In the genomic region with DNA sequence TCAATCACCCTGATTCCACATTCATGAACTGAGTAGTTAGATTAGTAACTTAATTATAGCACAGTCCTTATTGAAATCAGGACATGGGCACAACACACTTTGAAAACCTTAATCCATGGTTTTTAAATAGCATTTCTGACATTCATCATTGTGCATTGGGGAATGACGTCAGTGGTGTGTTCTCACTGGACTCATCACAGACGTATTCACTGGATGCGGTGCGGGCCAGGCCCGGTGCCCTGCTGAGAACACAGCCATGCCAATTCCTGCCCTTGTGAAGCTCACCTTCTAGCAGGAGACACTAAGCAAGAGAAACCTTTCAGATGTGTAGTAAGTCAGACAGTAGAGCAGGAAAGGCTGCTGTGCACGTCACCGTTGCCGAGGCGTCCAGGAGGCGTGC, we compare ENCODE assay signal across 11 cellular contexts. TPM values are rescaled to one million over a fixed set of nuclear protein-coding genes. Genes with fewer than 3 reads are reported as not detected.
DNase-seq lines count a peak whose midpoint lies in the region; ATAC-seq and TF ChIP-seq lines count a peak whose summit lies in the region.
"Had no signal": no experiment of that assay in that cellular context is flagged by ENCODE, and none has a peak within 500 bp of the region (broad histone marks: within the 10 kb centered on the region; RNA-seq: fewer than 3 reads in every experiment).

No MANE protein-coding gene starts in this region.

- peak overlapping the region; percentile 71 for H2BK5ac ChIP-seq in IMR-90 (ENCODE audit: low read depth, low read length, poor library complexity, severe bottlenecking)
- no peak overlapping the region for H2BK5ac ChIP-seq in neuronal stem cell (ENCODE audit: low read length)

- H3K36me3 ChIP-seq in IMR-90 (ENCODE audit: control insufficient read depth, insufficient read depth, low read length) (no peaks in the 10 kb centered on the region), neuronal stem cell (replicated peaks in 1 of 2; ENCODE audit: control insufficient read depth in 2 of 2, insufficient read depth in 2 of 2, low read length in 2 of 2) (peaks cover 0 to under 1% of the 10 kb centered on the region in 2 donors), testis (ENCODE audit: low read depth, missing control alignments) (no peaks in the 10 kb centered on the region)

- H3K4me2 ChIP-seq in IMR-90 (ENCODE audit: low read depth, low read length) (no peak overlapping the region), neuronal stem cell (ENCODE audit: insufficient read depth, low read length, poor library complexity, severe bottlenecking) (no peak overlapping the region)

- H3K36me3 Mint-ChIP-seq in CD4-positive, alpha-beta T cell (ENCODE audit: low read depth): peaks cover 34% of the 10 kb centered on the region

- peaks cover 79% of the 10 kb centered on the region for H3K4me1 Mint-ChIP-seq in CD4-positive, alpha-beta T cell (ENCODE audit: low read depth)

- no peak overlapping the region for H3K56ac ChIP-seq in IMR-90 (ENCODE audit: extremely low read depth, insufficient read depth, low read length)

- H3K27me3 ChIP-seq in CD4-positive, alpha-beta T cell (ENCODE audit: control insufficient read depth, insufficient read depth, low read length): no peaks in the 10 kb centered on the region
- H3K27me3 ChIP-seq in IMR-90 (ENCODE audit: control insufficient read depth, insufficient read depth, low read length) (no peaks in the 10 kb centered on the region), neuronal stem cell (ENCODE audit: control insufficient read depth in 3 of 3, insufficient read depth in 3 of 3, low read depth in 1 of 3, low read length in 3 of 3) (no peaks in the 10 kb centered on the region), testis (no peaks in the 10 kb centered on the region)

- H2BK15ac ChIP-seq in IMR-90 (ENCODE audit: low read depth, low read length) (no peak overlapping the region; the same call in 2 of the 3 replicates), neuronal stem cell (ENCODE audit: low read length) (no peak overlapping the region)

- H3K9me3 ChIP-seq in CD4-positive, alpha-beta T cell (ENCODE audit: control insufficient read depth, low read length): no peaks in the 10 kb centered on the region
- no peaks in the 10 kb centered on the region for H3K9me3 ChIP-seq in IMR-90 (ENCODE audit: control insufficient read depth, insufficient read depth, low read length)
- no peaks in the 10 kb centered on the region for H3K9me3 ChIP-seq in neuronal stem cell (replicated peaks in 1 of 2; ENCODE audit: control insufficient read depth in 2 of 2, insufficient read depth in 1 of 2, low read depth in 1 of 2, low read length in 2 of 2)
- no peaks in the 10 kb centered on the region for H3K9me3 ChIP-seq in testis

- TF ChIP-seq POLR2A in IMR-90 (IDR thresholded peaks at IDR 0.05; ENCODE audit: low read depth, low read length) (no peak), testis (IDR thresholded peaks at IDR 0.05) (no peak)

- peak overlapping the region in 1 of 2 experiments; percentile 50; a peak in 1 of 4 replicates for H4K8ac ChIP-seq in IMR-90 (ENCODE audit: low read depth in 2 of 2, low read length in 2 of 2)
- H4K8ac ChIP-seq in neuronal stem cell (ENCODE audit: low read depth, low read length): no peak overlapping the region

- H3K18ac ChIP-seq in IMR-90 (ENCODE audit: low read depth, low read length): peak overlapping the region; percentile 20; the same call in 1 of the 2 replicates
- H3K18ac ChIP-seq in neuronal stem cell (ENCODE audit: low read length): peak overlapping the region; percentile 1

- H3K9me3 Mint-ChIP-seq in CD4-positive, alpha-beta T cell: no peaks in the 10 kb centered on the region
- H3K9me3 Mint-ChIP-seq: mesothelial cell of epicardium had no signal

- no peak for DNase-seq in CD4-positive, alpha-beta T cell
- DNase-seq in IMR-90 (no peak), dermis blood vessel endothelial cell (peak; percentile 52), neuronal stem cell (ENCODE audit: low spot score) (no peak), NCI-H2196 (lab: John Stamatoyannopoulos, UW; ENCODE audit: unreplicated experiment) (no peak), testis (no peak)
- DNase-seq: DMS53, hippocampal formation had no signal

- TF ChIP-seq RAD21 in IMR-90 (IDR thresholded peaks at IDR 0.05; ENCODE audit: low read length): no peak

- no peak for ATAC-seq in CD4-positive, alpha-beta T cell (ENCODE audit: poor library complexity)
- ATAC-seq in IMR-90 (ENCODE audit: low read depth): no peak
- ATAC-seq in HG03521 (IDR thresholded peaks at IDR 0.05; ENCODE audit: unreplicated experiment): no peak

- dilution Hi-C loops in IMR-90 (cut with HindIII; ENCODE audit: low sequenced_read_pairs, unreplicated experiment): no loop called here

- peak overlapping the region; percentile 83 for H3K27ac Mint-ChIP-seq in CD4-positive, alpha-beta T cell

- H2AFZ ChIP-seq in IMR-90 (replicated peaks; ENCODE audit: low read length, poor library complexity) (no peak overlapping the region), neuronal stem cell (ENCODE audit: low read length) (no peak overlapping the region)

- H4K20me1 ChIP-seq in IMR-90 (ENCODE audit: insufficient read depth, low read length): peaks cover 15% of the 10 kb centered on the region; the same call in 1 of the 2 replicates

- no peak overlapping the region for H2BK12ac ChIP-seq in neuronal stem cell (ENCODE audit: low read length)

- no peak for TF ChIP-seq CTCF in CD4-positive, alpha-beta T cell (IDR thresholded peaks at IDR 0.05)
- TF ChIP-seq CTCF in IMR-90 (conservative IDR thresholded peaks at IDR 0.05; ENCODE audit: low read depth, low read length): no peak
- TF ChIP-seq CTCF in testis (IDR thresholded peaks at IDR 0.05): no peak

- intact Hi-C loops in CD4-positive, alpha-beta T cell (cut with DNase I, micrococcal nuclease): no loop called here
- intact Hi-C loops in IMR-90 (cut with micrococcal nuclease) (no loop called here), testis (cut with DNase I; ENCODE audit: low total_unique reads) (no loop called here)

- H3K27me3 Mint-ChIP-seq in CD4-positive, alpha-beta T cell: no peaks in the 10 kb centered on the region

- H3K9ac ChIP-seq in IMR-90 (ENCODE audit: low read depth, low read length) (no peak overlapping the region), neuronal stem cell (ENCODE audit: low read depth, low read length, poor library complexity) (no peak overlapping the region)

- H3K4ac ChIP-seq in IMR-90 (ENCODE audit: low read depth, low read length): peak overlapping the region; percentile 41; the same call in 1 of the 2 replicates
- no peak overlapping the region for H3K4ac ChIP-seq in neuronal stem cell (ENCODE audit: low read length)

- CTCF ChIA-PET in CD4-positive, alpha-beta T cell (lab: Charles Lee): interaction anchor here (1.2 kb wide), 1 partner anchor 185 kb away, joined by 3 read pairs; no protein-coding TSS in a partner anchor
- CTCF ChIA-PET in IMR-90 (lab: Yijun Ruan, JAX): no interaction called here

- H4K91ac ChIP-seq in IMR-90 (ENCODE audit: insufficient read depth, low read depth, low read length) (no peak overlapping the region), neuronal stem cell (ENCODE audit: low read depth, low read length, poor library complexity) (peak overlapping the region; percentile 11)

- H2BK120ac ChIP-seq in IMR-90 (ENCODE audit: low read depth, low read length): peak overlapping the region; percentile 37; the same call in 1 of the 2 replicates
- H2BK120ac ChIP-seq in neuronal stem cell (ENCODE audit: low read depth, low read length): no peak overlapping the region

- H3K79me1 ChIP-seq in IMR-90 (ENCODE audit: low read depth in 1 of 2, low read length in 2 of 2) (peaks cover 20 to 88% of the 10 kb centered on the region in 2 experiments), neuronal stem cell (ENCODE audit: low read depth, low read length) (peaks cover 12% of the 10 kb centered on the region)

- peak overlapping the region; percentile 92; the same call in 1 of the 2 replicates for H3K14ac ChIP-seq in IMR-90 (replicated peaks; ENCODE audit: low read depth, low read length)
- no peak overlapping the region for H3K14ac ChIP-seq in neuronal stem cell (ENCODE audit: low read length)

- H3K4me3 Mint-ChIP-seq in CD4-positive, alpha-beta T cell: peak overlapping the region; percentile 59
- H3K4me3 Mint-ChIP-seq: mesothelial cell of epicardium had no signal

- WGBS in IMR-90 (ENCODE audit: extremely low coverage in 2 of 2, insufficient read length in 1 of 2), 2 experiments: 85% methylated on average over 9 of the region's 10 CpGs; no CpG with 5 or more reads in 1 of the 2 experiments
- WGBS in neuronal stem cell (ENCODE audit: extremely low coverage in 2 of 2, insufficient read length in 2 of 2, insufficient replicate concordance in 1 of 2), 2 donors: no CpG with 5 or more reads among the region's 10 CpGs
- 86 to 91% methylated on average over 10 of the region's 10 CpGs for WGBS in testis, 2 donors

- peak overlapping the region; percentile 40 for H3K27ac ChIP-seq in CD4-positive, alpha-beta T cell (ENCODE audit: low read depth, low read length)
- no peak overlapping the region for H3K27ac ChIP-seq in IMR-90 (ENCODE audit: insufficient read depth, low read length)
- no peak overlapping the region for H3K27ac ChIP-seq in neuronal stem cell (replicated peaks; ENCODE audit: low read length)
- H3K27ac ChIP-seq in testis: no peak overlapping the region

- H4K5ac ChIP-seq in IMR-90 (ENCODE audit: low read depth, low read length): no peak overlapping the region; the same call in 1 of the 2 replicates

- H3K9me1 ChIP-seq in IMR-90 (ENCODE audit: insufficient read depth, low read length): peaks cover 15% of the 10 kb centered on the region

- no peak overlapping the region for H3K23ac ChIP-seq in IMR-90 (ENCODE audit: low read depth, low read length)
- H3K23ac ChIP-seq in neuronal stem cell (ENCODE audit: low read depth, low read length, poor library complexity): no peak overlapping the region

- H2AK5ac ChIP-seq in IMR-90 (ENCODE audit: low read depth, low read length) (peak overlapping the region; percentile 37), neuronal stem cell (ENCODE audit: low read depth, low read length) (no peak overlapping the region)

- no peak overlapping the region for H2BK20ac ChIP-seq in IMR-90 (ENCODE audit: low read depth, low read length)

- no peak overlapping the region for H2AK9ac ChIP-seq in IMR-90 (replicated peaks; ENCODE audit: low read depth, low read length, poor library complexity)

- BruUV-seq in IMR-90 (replicated peaks; lab: Mats Ljungman, UMichigan): no TSS peak

- H3K4me1 ChIP-seq in IMR-90 (ENCODE audit: control insufficient read depth, insufficient read depth, low read length): peaks cover 25% of the 10 kb centered on the region
- no peaks in the 10 kb centered on the region for H3K4me1 ChIP-seq in neuronal stem cell (ENCODE audit: control insufficient read depth in 2 of 2, insufficient read depth in 1 of 2, low read depth in 1 of 2, low read length in 2 of 2)
- H3K4me1 ChIP-seq in testis: peaks cover 14% of the 10 kb centered on the region

- no peak overlapping the region for H3K4me3 ChIP-seq in IMR-90 (ENCODE audit: insufficient read depth, low read depth, low read length)
- H3K4me3 ChIP-seq in neuronal stem cell (ENCODE audit: low read length in 2 of 2): peak overlapping the region in 1 of 2 donors; percentile 13
- no peak overlapping the region for H3K4me3 ChIP-seq in testis

- POLR2A ChIA-PET in CD4-positive, alpha-beta T cell (lab: Charles Lee): interaction anchor here (1.0 to 2.3 kb wide), 2 partner anchors 10 to 13 kb away, joined by 4 to 13 read pairs; a partner anchor contains a TSS
- POLR2A ChIA-PET in IMR-90 (lab: Charles Lee; ENCODE audit: unreplicated experiment): no interaction called here

- in situ Hi-C loops in IMR-90 (cut with MboI; ENCODE audit: low sequenced_read_pairs): no loop called here

RNA-seq across cellular contexts. Expression of a gene that starts 12.8 kb away (rescaled TPM):
- 10 to 100 TPM; 57.5 to 58.6 TPM for total RNA-seq in CD4-positive, alpha-beta T cell
- total RNA-seq in IMR-90 (2012; rRNA removed) (16.9 and 17.4 TPM in 2 replicates), dermis blood vessel endothelial cell (23.5 and 36.4 TPM in 2 replicates), testis (10 to 100 TPM; 55.9 to 60.2 TPM)
- polyA plus RNA-seq in IMR-90 (2012; rRNA removed) (17.9 and 21.1 TPM in 2 replicates), testis (ENCODE audit: insufficient read depth, low read depth, low replicate concordance) (25.3 TPM)
- polyA plus RNA-seq in IMR-90 (2012; cell fraction: cytosol; rRNA removed): 12.4 and 21.0 TPM in 2 replicates
- polyA plus RNA-seq in IMR-90 (2012; cell fraction: nucleus; rRNA removed; ENCODE audit: low replicate concordance): 38.6 and 57.0 TPM in 2 replicates
- polyA plus RNA-seq in neuronal stem cell (2013, experiment 1 of 2): 22.7 TPM
- polyA plus RNA-seq in neuronal stem cell (2013, experiment 2 of 2): 22.7 TPM

RNA-seq across cellular contexts. Expression of a gene that starts 27.7 kb away (rescaled TPM):
- total RNA-seq in CD4-positive, alpha-beta T cell: not detected
- total RNA-seq in IMR-90 (2012; rRNA removed) (not detected in 2 replicates), dermis blood vessel endothelial cell (not detected in 2 replicates), testis (not detected)
- polyA plus RNA-seq in IMR-90 (2012; rRNA removed) (not detected in 2 replicates), testis (ENCODE audit: insufficient read depth, low read depth, low replicate concordance) (not detected)
- polyA plus RNA-seq in IMR-90 (2012; cell fraction: cytosol; rRNA removed): not detected in 2 replicates
- polyA plus RNA-seq in IMR-90 (2012; cell fraction: nucleus; rRNA removed; ENCODE audit: low replicate concordance): not detected in 2 replicates
- not detected for polyA plus RNA-seq in neuronal stem cell (2013, experiment 1 of 2)
- polyA plus RNA-seq in neuronal stem cell (2013, experiment 2 of 2): not detected
- total RNA-seq: M059J, mesothelial cell of epicardium had no signal
